ENCODE assay signal across 7 cellular contexts in genomic region chr1:31548518-31548898, GRCh38. TPM values are rescaled to one million over a fixed set of nuclear protein-coding genes. Genes with fewer than 3 reads are reported as not detected.
A peak's percentile ranks its signal among the peaks of the same experiment; 100 is the strongest.
DNase-seq lines count a peak whose midpoint lies in the region; FAIRE-seq and TF ChIP-seq lines count a peak whose summit lies in the region.

No MANE protein-coding gene starts in this region.

- no peaks in the 10 kb centered on the region for H3K36me3 ChIP-seq in GM23248 (ENCODE audit: low read depth)
- H3K36me3 ChIP-seq in PC-9 (ENCODE audit: low read depth) = no peaks in the 10 kb centered on the region
- H3K36me3 ChIP-seq in hepatocyte (replicated peaks; ENCODE audit: insufficient read depth, low read depth) = no peaks in the 10 kb centered on the region
- no peaks in the 10 kb centered on the region for H3K36me3 ChIP-seq in small intestine (ENCODE audit: control insufficient read depth in 2 of 2, insufficient read depth in 2 of 2, low read length in 2 of 2)

- H2AFZ ChIP-seq in GM23248 (peak overlapping the region; percentile 78; the same call in 1 of the 2 replicates), PC-9 (no peak overlapping the region), hepatocyte (peak overlapping the region; percentile 13)

- no peak for DNase-seq in GM23248
- no peak for DNase-seq in PC-9
- DNase-seq in hepatocyte (ENCODE audit: low spot score) = peak; percentile 66
- DNase-seq in small intestine = peak; percentile 56
- no peak for DNase-seq in activated effector memory CD4-positive, alpha-beta T cell treated with anti-CD3 and anti-CD28 coated beads, Interleukin-2, amount 50 U/mL, for 16 hours
- DNase-seq in NCI-H1105 treated with DMSO at 0.1 percent for 48 hours (lab: John Stamatoyannopoulos, UW) = no peak
- DNase-seq in head of caudate nucleus = no peak

- H3K4me3 ChIP-seq in GM23248 (peak overlapping the region; percentile 66; the same call in 1 of the 2 replicates), PC-9 (no peak overlapping the region), hepatocyte (no peak overlapping the region), small intestine (ENCODE audit: low read depth in 1 of 2, low read length in 2 of 2) (no peak overlapping the region)

- H3K79me2 ChIP-seq in GM23248 (ENCODE audit: insufficient read depth) (no peaks in the 10 kb centered on the region), PC-9 (ENCODE audit: low read depth) (no peaks in the 10 kb centered on the region), hepatocyte (no peaks in the 10 kb centered on the region)

- H3K4me1 ChIP-seq in GM23248 (ENCODE audit: insufficient read depth) (peaks cover 13% of the 10 kb centered on the region), PC-9 (replicated peaks; ENCODE audit: insufficient read depth) (peaks cover 27% of the 10 kb centered on the region), hepatocyte (ENCODE audit: insufficient read depth) (peaks cover 17% of the 10 kb centered on the region), small intestine (ENCODE audit: control insufficient read depth in 2 of 2, insufficient read depth in 1 of 2, low read depth in 1 of 2, low read length in 1 of 2) (peaks cover 0 to 3% of the 10 kb centered on the region in 2 donors)

- H3K4me2 ChIP-seq in GM23248 (ENCODE audit: unreplicated experiment) (peak overlapping the region; percentile 87), PC-9 (peak overlapping the region; percentile 79), hepatocyte (no peak overlapping the region)

- BruUV-seq in PC-9 (replicated peaks; lab: Mats Ljungman, UMichigan) = no TSS peak

- H4K20me1 ChIP-seq in GM23248 (ENCODE audit: insufficient read depth) (no peaks in the 10 kb centered on the region), PC-9 (ENCODE audit: insufficient read depth) (no peaks in the 10 kb centered on the region), hepatocyte (ENCODE audit: insufficient read depth, poor library complexity, severe bottlenecking) (no peaks in the 10 kb centered on the region)

- FAIRE-seq in small intestine (lab: Jason Lieb, UNC) = no peak

- TF ChIP-seq CTCF in PC-9 (conservative IDR thresholded peaks at IDR 0.05) (no peak), hepatocyte (IDR thresholded peaks at IDR 0.05; ENCODE audit: poor library complexity) (no peak)

- in situ Hi-C loops in GM23248 (cut with MboI) = loop anchor here (25.0 kb wide), 1 partner anchor 361 kb away; no protein-coding TSS in a partner anchor

- intact Hi-C loops in PC-9 (cut with micrococcal nuclease; ENCODE audit: unreplicated experiment) (loop anchor here (1.0 to 2.0 kb wide), 3 partner anchors 71 to 252 kb away; partner anchors contain the start of genes SNRNP40 and ZCCHC17), head of caudate nucleus (cut with DNase I) (loop anchor here (5.0 to 10.0 kb wide), 2 partner anchors 156 to 384 kb away; no protein-coding TSS in a partner anchor)

- H3K9ac ChIP-seq in GM23248 = no peak overlapping the region

- POLR2A ChIA-PET in PC-9 (lab: Charles Lee; ENCODE audit: unreplicated experiment) = interaction anchor here (0.6 kb wide), 2 partner anchors 14 to 33 kb away, joined by 4 to 5 read pairs; no protein-coding TSS in a partner anchor

- H3K27me3 ChIP-seq in GM23248 (replicated peaks; ENCODE audit: insufficient read depth) = 0 out of 2 replicates have a peak, but pooled peaks cover under 1% of the 10 kb centered on the region
- H3K27me3 ChIP-seq in PC-9 (ENCODE audit: insufficient read depth, low read depth) = no peaks in the 10 kb centered on the region
- H3K27me3 ChIP-seq in hepatocyte = no peaks in the 10 kb centered on the region
- H3K27me3 ChIP-seq in small intestine (ENCODE audit: control insufficient read depth in 2 of 2, insufficient read depth in 2 of 2, low read length in 2 of 2) = no peaks in the 10 kb centered on the region

- H3K27ac ChIP-seq in GM23248 (no peak overlapping the region), PC-9 (no peak overlapping the region), hepatocyte (peak overlapping the region; percentile 53), small intestine (ENCODE audit: low read depth in 1 of 2, low read length in 1 of 2) (peak overlapping the region in 1 of 2 donors; percentile 53)

- no peaks in the 10 kb centered on the region for H3K9me2 ChIP-seq in GM23248 (ENCODE audit: insufficient read depth)
- no peaks in the 10 kb centered on the region for H3K9me2 ChIP-seq in PC-9 (ENCODE audit: insufficient read depth)
- no peaks in the 10 kb centered on the region for H3K9me2 ChIP-seq in hepatocyte (replicated peaks; ENCODE audit: insufficient read depth)

- CTCF ChIA-PET in PC-9 (lab: Charles Lee) = interaction anchor here (1.0 to 1.5 kb wide), 7 partner anchors 28 to 363 kb away, joined by 3 to 6 read pairs (median 4); no protein-coding TSS in a partner anchor

- no peaks in the 10 kb centered on the region for H3K9me3 ChIP-seq in GM23248 (ENCODE audit: low read depth)
- H3K9me3 ChIP-seq in PC-9 (ENCODE audit: insufficient read depth, low read depth) = no peaks in the 10 kb centered on the region
- H3K9me3 ChIP-seq in hepatocyte (ENCODE audit: low read depth) = no peaks in the 10 kb centered on the region
- H3K9me3 ChIP-seq in small intestine (ENCODE audit: control insufficient read depth, low read depth) = no peaks in the 10 kb centered on the region

- H3F3A ChIP-seq in GM23248 (ENCODE audit: insufficient read depth) (peaks cover 22% of the 10 kb centered on the region), PC-9 (ENCODE audit: insufficient read depth, low read depth) (peaks cover 25% of the 10 kb centered on the region)

- 20 to 21% methylated on average over 11 to 12 of the region's 12 CpGs for WGBS in GM23248 (ENCODE audit: low coverage in 1 of 2, low lambda C conversion rate in 2 of 2, missing lambda C conversion rate in 2 of 2), 2 experiments
- 46% methylated on average over 10 of the region's 12 CpGs for whole genome bisulfite sequencing in hepatocyte (ENCODE audit: low lambda C conversion rate, missing lambda C conversion rate)
- WGBS in small intestine, 3 donors = 24 to 28% (median 24%) methylated on average over 12 of the region's 12 CpGs

RNA-seq across cellular contexts. Expression of gene TINAGL1, which starts 27.8 kb away (rescaled TPM):
- 3.5 and 4.7 TPM in 2 replicates for total RNA-seq in GM23248 (2014; rRNA removed; shearing (Covaris generic))
- polyA plus RNA-seq in GM23248 (2016; fragmentation: Nextera tagmentation; extraction: Ambion mirVana) = 1.1 and 1.4 TPM in 2 replicates
- 162 and 191 TPM in 2 replicates for total RNA-seq in PC-9 (2021)
- 46.2 and 58.3 TPM in 2 replicates for total RNA-seq in hepatocyte
- 64.4 and 69.4 TPM in 2 replicates for polyA plus RNA-seq in hepatocyte
- 10 to 100 TPM; 34.9 to 92.3 (median 44.5) TPM for polyA plus RNA-seq in small intestine

Comparison
In these comparisons a context has a peak if more than half of its experiments do, and no peak if none do; other contexts are left out.
1. DNase-seq: peak in hepatocyte (single experiment) and small intestine (single experiment); none in GM23248 (single experiment), PC-9 (0 of 2), activated effector memory CD4-positive, alpha-beta T cell treated with anti-CD3 and anti-CD28 coated beads, Interleukin-2, amount 50 U/mL, for 16 hours (single experiment), NCI-H1105 treated with DMSO at 0.1 percent for 48 hours (single experiment) and head of caudate nucleus (0 of 42).